In genomic region chr15:61794881-61795280, GRCh38 we compare ENCODE assay signal across 32 cellular contexts.
A peak's percentile ranks its signal among the peaks of the same experiment; 100 is the strongest.
DNase-seq lines count a peak whose midpoint lies in the region; ATAC-seq, FAIRE-seq and TF ChIP-seq lines count a peak whose summit lies in the region.
"Had no signal": no experiment of that assay in that cellular context is flagged by ENCODE, and none has a peak within 500 bp of the region (broad histone marks: within the 10 kb centered on the region; RNA-seq: fewer than 3 reads in every experiment).

No MANE protein-coding gene starts in this region.

- H3K9me3 ChIP-seq in keratinocyte (ENCODE audit: control insufficient read depth, low read depth, low read length) = no peaks in the 10 kb centered on the region
- H3K9me3 ChIP-seq: pancreas, Peyer's patch had no signal

- ATAC-seq in HG03095 (IDR thresholded peaks at IDR 0.05; ENCODE audit: unreplicated experiment) = no peak
- ATAC-seq in HG03280 (IDR thresholded peaks at IDR 0.05; ENCODE audit: unreplicated experiment) = no peak
- ATAC-seq: activated CD4-positive, CD25-positive, alpha-beta regulatory T cell treated with anti-CD3 and anti-CD28 coated beads, Interleukin-2, amount 50 U/mL, for 24 hours; heart left ventricle; left colon; pancreas had no signal

- H3K4me1 ChIP-seq in keratinocyte (ENCODE audit: control insufficient read depth, extremely low read depth, insufficient read depth, low read length) = peaks cover 24% of the 10 kb centered on the region
- H3K4me1 ChIP-seq: BLaER1, heart left ventricle, pancreas, Peyer's patch, right atrium auricular region had no signal

- H3K79me2 ChIP-seq in keratinocyte (ENCODE audit: control insufficient read depth, insufficient read depth, low read length) = no peaks in the 10 kb centered on the region

- peak; percentile 34 for FAIRE-seq in keratinocyte (lab: Jason Lieb, UNC)
- FAIRE-seq: GM12891, pancreas, TTC549 had no signal

- no peaks in the 10 kb centered on the region for H4K20me1 ChIP-seq in keratinocyte (ENCODE audit: control insufficient read depth, extremely low read depth, insufficient read depth, low read length)
- H4K20me1 ChIP-seq: BLaER1 had no signal

- DNase-seq in EH (ENCODE audit: low read depth) = peak; percentile 8
- peak; percentile 80 for DNase-seq in LHCN-M2 (ENCODE audit: low read depth)
- peak; percentile 44 for DNase-seq in choroid plexus epithelial cell (ENCODE audit: low read depth)
- no peak for DNase-seq in keratinocyte (ENCODE audit: low read depth, low spot score)
- no peak for DNase-seq in islet precursor cell
- no peak for DNase-seq in ureter (ENCODE audit: low spot score)
- DNase-seq: ACHN; activated CD4-positive, alpha-beta memory T cell treated with anti-CD3 and anti-CD28 coated beads, Interleukin-2, amount 10 ng/mL, durations not matched to agents 7 days and 5 days; activated CD8-positive, alpha-beta memory T cell treated with anti-CD3 and anti-CD28 coated beads, Interleukin-2, amount 50 U/mL, for 48 hours; anterior cingulate cortex; caudate nucleus; DMS79; endodermal cell; heart left ventricle; HFFc6; IMR-90; left colon; NCI-H1092 treated with DMSO at 0.1 percent for 48 hours; NCI-H1930; NCI-H69; pancreas; Peyer's patch; SK-N-SH; stimulated activated CD4-positive, alpha-beta T cell treated with anti-CD3 and anti-CD28 coated beads, Interleukin-2, amount 100 ng/mL, for 48 hours; trophoblast cell had no signal

- TF ChIP-seq CTCF in choroid plexus epithelial cell (conservative IDR thresholded peaks at IDR 0.05; ENCODE audit: low read depth, low read length) = no peak
- TF ChIP-seq CTCF in keratinocyte (optimal IDR thresholded peaks at IDR 0.05 in 1 of 3, IDR thresholded peaks at IDR 0.05 in 1 of 3, conservative IDR thresholded peaks at IDR 0.05 in 1 of 3; ENCODE audit: extremely low read depth in 1 of 3, insufficient read depth in 2 of 3, low read length in 3 of 3) = no peak

- H3K4me2 ChIP-seq in keratinocyte (ENCODE audit: control insufficient read depth, extremely low read depth, insufficient read depth, low read depth, low read length) = peak overlapping the region; percentile 39
- H3K4me2 ChIP-seq: BLaER1, SK-N-SH had no signal

- no peaks in the 10 kb centered on the region for H3K36me3 ChIP-seq in keratinocyte (ENCODE audit: control insufficient read depth in 2 of 2, extremely low read depth in 1 of 2, insufficient read depth in 2 of 2, low read length in 2 of 2)
- H3K36me3 ChIP-seq: BLaER1, heart left ventricle, pancreas, Peyer's patch, right atrium auricular region had no signal

- dilution Hi-C loops in keratinocyte (cut with MboI; ENCODE audit: extremely low pct_ligation_motif_present, low sequenced_read_pairs) = no loop called here

- H3K9ac ChIP-seq in keratinocyte (ENCODE audit: control insufficient read depth, extremely low read depth, insufficient read depth, low read length) = no peak overlapping the region
- H3K9ac ChIP-seq: BLaER1, SK-N-SH had no signal

- H3K9me1 ChIP-seq in keratinocyte (ENCODE audit: control insufficient read depth, extremely low read depth, insufficient read depth, low read length) = no peaks in the 10 kb centered on the region

- no peak overlapping the region for H3K4me3 ChIP-seq in choroid plexus epithelial cell (ENCODE audit: low read depth, low read length)
- H3K4me3 ChIP-seq in keratinocyte (ENCODE audit: control insufficient read depth in 2 of 3, extremely low read depth in 1 of 3, insufficient read depth in 2 of 3, low read depth in 1 of 3, low read length in 3 of 3) = no peak overlapping the region
- H3K4me3 ChIP-seq: BLaER1, heart left ventricle, pancreas, Peyer's patch, right atrium auricular region had no signal

- H3K27ac ChIP-seq in keratinocyte (ENCODE audit: control insufficient read depth, insufficient read depth, low read length) = no peak overlapping the region
- H3K27ac ChIP-seq: BLaER1, heart left ventricle, pancreas, Peyer's patch, right atrium auricular region had no signal

- H3K27me3 ChIP-seq in keratinocyte (ENCODE audit: control insufficient read depth, extremely low read depth, insufficient read depth, low read length) = no peaks in the 10 kb centered on the region
- H3K27me3 ChIP-seq: BLaER1, pancreas, Peyer's patch, right atrium auricular region had no signal

- H2AFZ ChIP-seq in keratinocyte (ENCODE audit: control insufficient read depth, low read length) = no peak overlapping the region

Comparison
In these comparisons a context has a peak if more than half of its experiments do, and no peak if none do; other contexts are left out.
1. DNase-seq: peak in EH (single experiment), LHCN-M2 (single experiment) and choroid plexus epithelial cell (single experiment); none in keratinocyte (single experiment), islet precursor cell (single experiment) and ureter (single experiment).